Comparison of ENCODE assay signal across 7 cellular contexts in genomic region chr4:118505491-118505890, GRCh38.
DNase-seq lines count a peak whose midpoint lies in the region; FAIRE-seq and TF ChIP-seq lines count a peak whose summit lies in the region.
"Not testable (repeated sequence)": the region's sequence is repeated elsewhere in the genome, so short reads cannot be mapped to it uniquely, and the experiment has no call there.

No MANE protein-coding gene starts in this region.

- DNase-seq in D721Med (ENCODE audit: insufficient read length, low spot score); astrocyte (ENCODE audit: low read depth); H1 (ENCODE audit: low read depth in 1 of 2, low spot score in 2 of 2): not testable (repeated sequence)
- DNase-seq in dermis blood vessel endothelial cell (peak; percentile 2), endothelial cell of umbilical vein (ENCODE audit: low read depth, low spot score) (peak; percentile 16), lung microvascular endothelial cell (ENCODE audit: low read depth in 2 of 2) (peak; percentile 0)

- WGBS in H1 (ENCODE audit: extremely low coverage in 1 of 2, insufficient coverage in 1 of 2, insufficient read length in 1 of 2, insufficient replicate concordance in 2 of 2, low coverage in 1 of 2, low lambda C conversion rate in 2 of 2, missing lambda C conversion rate in 1 of 2), 2 experiments, result 75% methylated on average over 2 of the region's 3 CpGs; no CpG with 5 or more reads in 1 of the 2 experiments

- not testable (repeated sequence) for H2AK5ac ChIP-seq in H1 (ENCODE audit: low read depth, low read length)

- H3K27me3 ChIP-seq in astrocyte (ENCODE audit: insufficient read depth, low read length); H1 (replicated peaks in 1 of 4; ENCODE audit: control insufficient read depth in 3 of 4, extremely low read depth in 1 of 4, insufficient read depth in 3 of 4, low read length in 3 of 4); endothelial cell of umbilical vein (ENCODE audit: control insufficient read depth in 2 of 2, insufficient read depth in 2 of 2, low read length in 2 of 2): not testable (repeated sequence)

- BruUV-seq in endothelial cell of umbilical vein (replicated peaks; lab: Mats Ljungman, UMichigan), result not testable (repeated sequence)

- CTCF ChIA-PET in H1 (lab: Charles Lee; ENCODE audit: partially characterized antibody), result not testable (repeated sequence)
- CTCF ChIA-PET in endothelial cell of umbilical vein (lab: Charles Lee), result interaction anchor here (0.7 kb wide), 1 partner anchor 151 kb away, joined by 3 read pairs; no protein-coding TSS in a partner anchor

- not testable (repeated sequence) for H4K5ac ChIP-seq in H1 (ENCODE audit: insufficient read length, low read depth, low read length)

- H3K4me2 ChIP-seq in astrocyte (ENCODE audit: low read length); H1 (ENCODE audit: insufficient read depth in 1 of 2, low read depth in 2 of 2, low read length in 2 of 2): not testable (repeated sequence)
- H3K4me2 ChIP-seq in endothelial cell of umbilical vein (ENCODE audit: insufficient read depth, low read length), result peak overlapping the region; percentile 17

- H3K4me1 ChIP-seq in astrocyte (ENCODE audit: insufficient read depth, low read length); H1 (replicated peaks in 1 of 4; ENCODE audit: control insufficient read depth in 3 of 4, insufficient read depth in 4 of 4, low read length in 3 of 4); endothelial cell of umbilical vein (ENCODE audit: control insufficient read depth, extremely low read depth, insufficient read depth, low read length): not testable (repeated sequence)

- H3K9me1 ChIP-seq in endothelial cell of umbilical vein (replicated peaks; ENCODE audit: control insufficient read depth, extremely low read depth, insufficient read depth, low read length), result not testable (repeated sequence)

- H2BK120ac ChIP-seq in H1 (replicated peaks; ENCODE audit: low read depth, low read length), result not testable (repeated sequence)

- H3K4ac ChIP-seq in H1 (replicated peaks; ENCODE audit: insufficient read length, low read depth, low read length), result not testable (repeated sequence)

- not testable (repeated sequence) for TF ChIP-seq RAD21 in H1 (IDR thresholded peaks at IDR 0.05 in 1 of 2, conservative IDR thresholded peaks at IDR 0.05 in 1 of 2; ENCODE audit: low read depth in 2 of 2, low read length in 2 of 2)

- H3K23ac ChIP-seq in H1 (ENCODE audit: insufficient read length), result not testable (repeated sequence)

- not testable (repeated sequence) for H3K36me3 Mint-ChIP-seq in astrocyte (ENCODE audit: low read depth, unreplicated experiment)

- not testable (repeated sequence) for TF ChIP-seq CTCF in D721Med (IDR thresholded peaks at IDR 0.05; ENCODE audit: insufficient read depth, missing control alignments); astrocyte (IDR thresholded peaks at IDR 0.05; ENCODE audit: insufficient read depth, low read depth, low read length); H1 (IDR thresholded peaks at IDR 0.05; ENCODE audit: control extremely low read depth in 1 of 3, insufficient read depth in 1 of 3, low read depth in 1 of 3, low read length in 3 of 3); endothelial cell of umbilical vein (IDR thresholded peaks at IDR 0.05; ENCODE audit: extremely low read depth in 1 of 2, insufficient read depth in 1 of 2, low read depth in 1 of 2, low read length in 2 of 2)

- intact Hi-C loops in endothelial cell of umbilical vein (cut with micrococcal nuclease), result not testable (repeated sequence)

- not testable (repeated sequence) for H3K27ac ChIP-seq in astrocyte (ENCODE audit: low read depth, low read length); H1 (ENCODE audit: low read depth, low read length); endothelial cell of umbilical vein (ENCODE audit: insufficient read depth, low read depth, low read length)

- H3K18ac ChIP-seq in H1 (ENCODE audit: extremely low read depth, low read length), result not testable (repeated sequence)

- peak; percentile 71 for FAIRE-seq in D721Med (lab: Jason Lieb, UNC)
- FAIRE-seq in astrocyte (lab: Jason Lieb, UNC), result peak; percentile 13
- peak; percentile 48 for FAIRE-seq in H1 (lab: Jason Lieb, UNC)
- FAIRE-seq in endometrium (lab: Jason Lieb, UNC), result peak; percentile 4
- FAIRE-seq in endothelial cell of umbilical vein (lab: Jason Lieb, UNC), result not testable (repeated sequence)

- not testable (repeated sequence) for H3K79me1 ChIP-seq in H1 (ENCODE audit: low read depth, low read length)

- not testable (repeated sequence) for H3K79me2 ChIP-seq in astrocyte (ENCODE audit: insufficient read depth, low read length); H1 (ENCODE audit: control insufficient read depth in 1 of 2, insufficient read depth in 2 of 2, low read length in 2 of 2); endothelial cell of umbilical vein (ENCODE audit: control insufficient read depth, insufficient read depth, low read length)

- not testable (repeated sequence) for TF ChIP-seq EP300 in H1 (IDR thresholded peaks at IDR 0.05; ENCODE audit: borderline replicate concordance in 1 of 2, low read depth in 2 of 2, low read length in 2 of 2)

- not testable (repeated sequence) for H4K20me1 ChIP-seq in astrocyte (ENCODE audit: insufficient read depth, low read length); H1 (replicated peaks in 1 of 2; ENCODE audit: control insufficient read depth in 1 of 2, insufficient read depth in 2 of 2, low read length in 2 of 2); endothelial cell of umbilical vein (replicated peaks; ENCODE audit: control insufficient read depth, extremely low read depth, insufficient read depth, low read length)

- H2BK15ac ChIP-seq in H1 (ENCODE audit: low read length), result not testable (repeated sequence)

- H4K8ac ChIP-seq in H1 (ENCODE audit: extremely low read depth, insufficient read depth, low read length), result not testable (repeated sequence)

- H3K4me1 Mint-ChIP-seq in astrocyte (ENCODE audit: low read depth, unreplicated experiment), result not testable (repeated sequence)

- POLR2A ChIA-PET in H1 (lab: Charles Lee; ENCODE audit: partially characterized antibody); endothelial cell of umbilical vein (lab: Charles Lee): not testable (repeated sequence)

- not testable (repeated sequence) for H3K9ac ChIP-seq in astrocyte (ENCODE audit: low read length); H1 (replicated peaks in 1 of 4; ENCODE audit: extremely low read depth in 1 of 4, low read depth in 3 of 4, low read length in 3 of 4); endothelial cell of umbilical vein (replicated peaks; ENCODE audit: extremely low read depth, insufficient read depth, low read length)

- not testable (repeated sequence) for H3K14ac ChIP-seq in H1 (ENCODE audit: insufficient read length)

- not testable (repeated sequence) for H3K36me3 ChIP-seq in astrocyte (ENCODE audit: insufficient read depth, low read length); H1 (ENCODE audit: control insufficient read depth in 2 of 4, insufficient read depth in 4 of 4, low read length in 3 of 4); endothelial cell of umbilical vein (ENCODE audit: control insufficient read depth in 2 of 2, extremely low read depth in 1 of 2, insufficient read depth in 2 of 2, low read length in 2 of 2)

- not testable (repeated sequence) for H2BK12ac ChIP-seq in H1 (ENCODE audit: low read depth, low read length)

- H2BK5ac ChIP-seq in H1 (ENCODE audit: low read depth, low read length), result not testable (repeated sequence)

- dilution Hi-C loops in endothelial cell of umbilical vein (cut with MboI; ENCODE audit: extremely low pct_ligation_motif_present, low sequenced_read_pairs), result not testable (repeated sequence)

- not testable (repeated sequence) for TF ChIP-seq POLR2A in H1 (IDR thresholded peaks at IDR 0.05; ENCODE audit: control extremely low read depth in 1 of 2, low read depth in 2 of 2, low read length in 2 of 2); endothelial cell of umbilical vein (IDR thresholded peaks at IDR 0.05; ENCODE audit: low read depth, low read length)

- H3K4me3 ChIP-seq in astrocyte (ENCODE audit: insufficient read depth, low read depth, low read length); H1 (ENCODE audit: extremely low read depth in 1 of 4, insufficient read depth in 2 of 4, low read depth in 3 of 4, low read length in 4 of 4); endothelial cell of umbilical vein (replicated peaks in 1 of 3; ENCODE audit: insufficient read depth in 1 of 3, low read depth in 1 of 3, low read length in 3 of 3): not testable (repeated sequence)

- not testable (repeated sequence) for H2BK20ac ChIP-seq in H1 (ENCODE audit: low read length)

- not testable (repeated sequence) for H2AFZ ChIP-seq in astrocyte (ENCODE audit: low read depth, low read length); H1 (ENCODE audit: low read length); endothelial cell of umbilical vein (ENCODE audit: low read depth, low read length)

- H4K91ac ChIP-seq in H1 (replicated peaks; ENCODE audit: insufficient read length, low read length), result not testable (repeated sequence)

- not testable (repeated sequence) for H3K56ac ChIP-seq in H1 (replicated peaks; ENCODE audit: insufficient read length, low read depth, low read length)

- not testable (repeated sequence) for H3K27ac Mint-ChIP-seq in astrocyte (ENCODE audit: unreplicated experiment)

- not testable (repeated sequence) for H3K9me3 Mint-ChIP-seq in astrocyte (ENCODE audit: unreplicated experiment)

- H3K9me3 ChIP-seq in astrocyte (ENCODE audit: insufficient read depth, low read depth, low read length); H1 (ENCODE audit: insufficient read depth in 2 of 2, low read depth in 1 of 2, low read length in 1 of 2); endothelial cell of umbilical vein (replicated peaks; ENCODE audit: control insufficient read depth, insufficient read depth, low read length): not testable (repeated sequence)

- H3K27me3 Mint-ChIP-seq in astrocyte (ENCODE audit: low read depth, unreplicated experiment), result not testable (repeated sequence)

- H3K4me3 Mint-ChIP-seq in astrocyte (ENCODE audit: unreplicated experiment), result not testable (repeated sequence)

- not testable (repeated sequence) for H3K23me2 ChIP-seq in H1 (ENCODE audit: low read depth, low read length)
